In the genomic region with DNA sequence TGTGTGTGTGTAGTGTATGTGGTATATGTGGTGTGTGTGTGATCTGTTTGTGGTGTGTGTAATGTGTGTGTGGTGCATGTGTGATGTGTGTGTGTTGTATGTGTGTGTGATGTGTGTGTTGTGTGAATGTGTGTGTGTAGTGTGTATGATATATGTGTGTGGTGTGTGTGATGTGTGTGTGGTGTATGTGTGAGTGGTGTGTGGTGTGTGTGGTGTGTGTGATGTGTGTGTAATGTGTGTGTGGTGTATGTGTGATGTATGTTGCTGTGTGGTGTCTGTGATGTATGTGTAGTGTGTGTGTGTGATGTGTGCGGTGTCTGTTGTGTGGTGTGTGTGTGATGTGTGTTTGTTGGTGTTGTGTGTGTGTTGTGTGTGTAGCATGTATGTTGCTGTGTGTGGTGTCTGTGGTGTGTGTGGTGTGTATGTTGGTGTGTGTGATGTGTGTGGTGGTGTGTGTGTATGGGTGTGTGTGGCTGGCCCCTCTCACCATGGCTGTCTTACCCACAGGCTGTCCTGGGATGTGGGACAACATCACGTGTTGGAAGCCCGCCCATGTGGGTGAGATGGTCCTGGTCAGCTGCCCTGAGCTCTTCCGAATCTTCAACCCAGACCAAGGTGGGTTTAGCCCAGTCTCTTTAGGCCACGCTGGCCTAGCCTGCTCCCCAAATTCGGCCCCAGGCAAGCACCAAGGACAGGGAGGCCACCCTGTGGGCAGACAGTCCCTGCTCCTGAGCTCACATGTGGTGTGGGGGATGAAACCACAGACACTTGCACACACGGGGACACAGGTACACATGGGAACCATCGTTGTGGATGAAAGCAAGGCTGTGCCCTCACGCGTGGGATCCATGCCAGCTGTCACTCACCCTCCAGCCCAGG, we compare ENCODE assay signal across 19 cellular contexts. TPM values are rescaled to one million over a fixed set of nuclear protein-coding genes. Genes with fewer than 3 reads are reported as not detected.
DNase-seq lines count a peak whose midpoint lies in the region; ATAC-seq, FAIRE-seq and TF ChIP-seq lines count a peak whose summit lies in the region.
"Had no signal": no experiment of that assay in that cellular context is flagged by ENCODE, and none has a peak within 500 bp of the region (broad histone marks: within the 10 kb centered on the region; RNA-seq: fewer than 3 reads in every experiment).

No MANE protein-coding gene starts in this region.

- no peaks in the 10 kb centered on the region for H3K9me2 ChIP-seq in GM23248 (ENCODE audit: insufficient read depth)

- no peak overlapping the region for H3K27ac ChIP-seq in GM23248
- no peak overlapping the region for H3K27ac ChIP-seq in keratinocyte (ENCODE audit: control insufficient read depth, insufficient read depth, low read length)
- no peak overlapping the region for H3K27ac ChIP-seq in sigmoid colon
- H3K27ac ChIP-seq: SJCRH30 had no signal

- CTCF ChIA-PET in WTC11 (lab: Charles Lee), result interaction anchor here (1.0 to 2.1 kb wide), 4 partner anchors 17 to 94 kb away, joined by 3 to 10 read pairs (median 6); no protein-coding TSS in a partner anchor

- no peak for TF ChIP-seq POLR2A in sigmoid colon (IDR thresholded peaks at IDR 0.05)

- H2AFZ ChIP-seq in GM23248 (no peak overlapping the region), keratinocyte (ENCODE audit: control insufficient read depth, low read length) (no peak overlapping the region)

- H3K9me3 ChIP-seq in GM23248 (ENCODE audit: low read depth) (no peaks in the 10 kb centered on the region), keratinocyte (ENCODE audit: control insufficient read depth, low read depth, low read length) (no peaks in the 10 kb centered on the region), sigmoid colon (no peaks in the 10 kb centered on the region)
- H3K9me3 ChIP-seq: HAP-1, SJCRH30 had no signal

- H4K20me1 ChIP-seq in GM23248 (ENCODE audit: insufficient read depth) (no peaks in the 10 kb centered on the region), keratinocyte (ENCODE audit: control insufficient read depth, extremely low read depth, insufficient read depth, low read length) (no peaks in the 10 kb centered on the region)

- ATAC-seq in WTC11, result no peak

- H3K36me3 ChIP-seq in GM23248 (ENCODE audit: low read depth) (no peaks in the 10 kb centered on the region), keratinocyte (ENCODE audit: control insufficient read depth in 2 of 2, extremely low read depth in 1 of 2, insufficient read depth in 2 of 2, low read length in 2 of 2) (no peaks in the 10 kb centered on the region), sigmoid colon (no peaks in the 10 kb centered on the region)
- H3K36me3 ChIP-seq: HAP-1, SJCRH30 had no signal

- no peaks in the 10 kb centered on the region for H3K27me3 Mint-ChIP-seq in WTC11 (ENCODE audit: low read depth)

- peaks cover 15% of the 10 kb centered on the region for H3K4me1 Mint-ChIP-seq in WTC11
- H3K4me1 Mint-ChIP-seq: CD8-positive, alpha-beta memory T cell had no signal

- peak; percentile 7 for DNase-seq in GM23248
- no peak for DNase-seq in WTC11 (ENCODE audit: low spot score)
- no peak for DNase-seq in keratinocyte (ENCODE audit: low read depth, low spot score)
- DNase-seq in sigmoid colon, result peak; percentile 63
- no peak for DNase-seq in glomerular visceral epithelial cell (ENCODE audit: extremely low spot score)
- no peak for DNase-seq in SW480 (ENCODE audit: low spot score)
- DNase-seq in AG20443 (ENCODE audit: low spot score), result no peak
- DNase-seq: C1 segment of cervical spinal cord; CD8-positive, alpha-beta memory T cell; DMS53; EL; NCI-H1105 treated with DMSO at 0.1 percent for 48 hours; NCI-H1694; NCI-H2081 treated with DMSO at 0.1 percent for 48 hours; NCI-H510A; NCI-H82; RPMI8226; SJCRH30 had no signal

- in situ Hi-C loops in GM23248 (cut with MboI), result no loop called here

- peaks cover 5% of the 10 kb centered on the region for H3K9me3 Mint-ChIP-seq in WTC11
- H3K9me3 Mint-ChIP-seq: CD8-positive, alpha-beta memory T cell had no signal

- no peaks in the 10 kb centered on the region for H3K9me1 ChIP-seq in keratinocyte (ENCODE audit: control insufficient read depth, extremely low read depth, insufficient read depth, low read length)

- dilution Hi-C loops in keratinocyte (cut with MboI; ENCODE audit: extremely low pct_ligation_motif_present, low sequenced_read_pairs), result no loop called here

- no peaks in the 10 kb centered on the region for H3F3A ChIP-seq in GM23248 (ENCODE audit: insufficient read depth)

- H3K4me2 ChIP-seq in GM23248 (ENCODE audit: unreplicated experiment), result no peak overlapping the region
- no peak overlapping the region for H3K4me2 ChIP-seq in keratinocyte (ENCODE audit: control insufficient read depth, extremely low read depth, insufficient read depth, low read depth, low read length)

- H3K4me3 ChIP-seq in GM23248, result no peak overlapping the region
- no peak overlapping the region for H3K4me3 ChIP-seq in keratinocyte (ENCODE audit: control insufficient read depth in 2 of 3, extremely low read depth in 1 of 3, insufficient read depth in 2 of 3, low read depth in 1 of 3, low read length in 3 of 3)
- no peak overlapping the region for H3K4me3 ChIP-seq in sigmoid colon
- H3K4me3 ChIP-seq: HAP-1, SJCRH30 had no signal

- H3K27me3 ChIP-seq in GM23248 (replicated peaks; ENCODE audit: insufficient read depth), result 0 out of 2 replicates have a peak, but pooled peaks cover 5% of the 10 kb centered on the region
- H3K27me3 ChIP-seq in keratinocyte (ENCODE audit: control insufficient read depth, extremely low read depth, insufficient read depth, low read length), result peaks cover 19% of the 10 kb centered on the region
- no peaks in the 10 kb centered on the region for H3K27me3 ChIP-seq in sigmoid colon

- peak; percentile 44 for FAIRE-seq in keratinocyte (lab: Jason Lieb, UNC)

- no peak overlapping the region for H3K27ac Mint-ChIP-seq in WTC11
- H3K27ac Mint-ChIP-seq: CD8-positive, alpha-beta memory T cell had no signal

- H3K9ac ChIP-seq in GM23248 (no peak overlapping the region), keratinocyte (ENCODE audit: control insufficient read depth, extremely low read depth, insufficient read depth, low read length) (no peak overlapping the region)

- POLR2A ChIA-PET in WTC11 (lab: Charles Lee), result no interaction called here

- H3K79me2 ChIP-seq in GM23248 (ENCODE audit: insufficient read depth) (no peaks in the 10 kb centered on the region), keratinocyte (ENCODE audit: control insufficient read depth, insufficient read depth, low read length) (no peaks in the 10 kb centered on the region)

- TF ChIP-seq EP300 in sigmoid colon (IDR thresholded peaks at IDR 0.05), result no peak

- 79 to 82% methylated on average over 9 to 10 of the region's 10 CpGs for WGBS in GM23248 (ENCODE audit: low coverage in 1 of 2, low lambda C conversion rate in 2 of 2, missing lambda C conversion rate in 2 of 2), 2 experiments
- WGBS in sigmoid colon, 2 donors, result 72 to 86% methylated on average over 10 of the region's 10 CpGs

- H3K4me3 Mint-ChIP-seq in WTC11, result no peak overlapping the region
- H3K4me3 Mint-ChIP-seq: CD8-positive, alpha-beta memory T cell had no signal

- no peak for TF ChIP-seq CTCF in WTC11 (IDR thresholded peaks at IDR 0.05)
- no peak for TF ChIP-seq CTCF in keratinocyte (optimal IDR thresholded peaks at IDR 0.05 in 1 of 3, IDR thresholded peaks at IDR 0.05 in 1 of 3, conservative IDR thresholded peaks at IDR 0.05 in 1 of 3; ENCODE audit: extremely low read depth in 1 of 3, insufficient read depth in 2 of 3, low read length in 3 of 3)
- TF ChIP-seq CTCF in sigmoid colon (IDR thresholded peaks at IDR 0.05), result no peak

- intact Hi-C loops in sigmoid colon (cut with DNase I), result no loop called here

- 0 out of 2 replicates have a peak, but pooled peaks cover under 1% of the 10 kb centered on the region for H3K36me3 Mint-ChIP-seq in WTC11
- H3K36me3 Mint-ChIP-seq: CD8-positive, alpha-beta memory T cell had no signal

- H3K4me1 ChIP-seq in GM23248 (ENCODE audit: insufficient read depth), result no peaks in the 10 kb centered on the region
- no peaks in the 10 kb centered on the region for H3K4me1 ChIP-seq in keratinocyte (ENCODE audit: control insufficient read depth, extremely low read depth, insufficient read depth, low read length)
- H3K4me1 ChIP-seq in sigmoid colon, result peaks cover 0 to 4% (median 0%) of the 10 kb centered on the region in 4 donors
- H3K4me1 ChIP-seq: HAP-1, SJCRH30 had no signal

TF ChIP-seq in WTC11, 78 proteins besides CTCF, POLR2A, EP300 and RAD21:
- TF ChIP-seq NFE2L1 (CRISPR knock-in tag; IDR thresholded peaks at IDR 0.05) (0 out of 2 replicates have a peak, but pooled peaks have one; percentile 26), SMAD3 (CRISPR knock-in tag; IDR thresholded peaks at IDR 0.05; ENCODE audit: borderline replicate concordance) (no peak)

RNA-seq across cellular contexts. Expression of a gene that starts 25.6 kb away (rescaled TPM):
- total RNA-seq in GM23248 (2014; rRNA removed; shearing (Covaris generic)), result not detected in 2 replicates
- 0.05 TPM in 1 of 2 replicates, not detected in the other for polyA plus RNA-seq in GM23248 (2016; fragmentation: Nextera tagmentation; extraction: Ambion mirVana)
- total RNA-seq in WTC11 (2021), result 8.7 to 9.9 TPM (median 9.8 TPM) in 3 replicates
- not detected in 3 replicates for polyA plus RNA-seq in keratinocyte
- not detected for polyA plus RNA-seq in keratinocyte (2011; ENCODE audit: low read depth)
- not detected in 2 replicates for polyA plus RNA-seq in keratinocyte (2011; cell fraction: cytosol; rRNA removed)
- polyA plus RNA-seq in keratinocyte (2011; cell fraction: nucleus; rRNA removed), result not detected in 2 replicates
- polyA plus RNA-seq in keratinocyte (2012; ENCODE audit: low replicate concordance), result not detected in 2 replicates
- not detected in 3 replicates for polyA minus RNA-seq in keratinocyte
- polyA minus RNA-seq in keratinocyte (2011; cell fraction: cytosol; rRNA and poly(A)+ RNA removed), result not detected
- polyA minus RNA-seq in keratinocyte (2011; cell fraction: nucleus; rRNA and poly(A)+ RNA removed), result not detected in 2 replicates
- 10 to 100 TPM; 17.6 to 35.7 (median 21.4) TPM for total RNA-seq in sigmoid colon
- 1 to 10 TPM in 1 of 3 donors, under 1 TPM in 1, not detected in 1; 0.60 to 2.1 TPM for polyA plus RNA-seq in sigmoid colon
- total RNA-seq: CD8-positive, alpha-beta memory T cell; SJCRH30 had no signal
- polyA plus RNA-seq: CD8-positive, alpha-beta memory T cell had no signal

Comparison
In these comparisons a context has a peak if more than half of its experiments do, and no peak if none do; other contexts are left out.
1. DNase-seq: peak in GM23248 (single experiment) and sigmoid colon (single experiment); none in WTC11 (single experiment), keratinocyte (single experiment), glomerular visceral epithelial cell (single experiment), SW480 (single experiment) and AG20443 (single experiment).